ENCODE assay signal across 8 cellular contexts in the genomic region with DNA sequence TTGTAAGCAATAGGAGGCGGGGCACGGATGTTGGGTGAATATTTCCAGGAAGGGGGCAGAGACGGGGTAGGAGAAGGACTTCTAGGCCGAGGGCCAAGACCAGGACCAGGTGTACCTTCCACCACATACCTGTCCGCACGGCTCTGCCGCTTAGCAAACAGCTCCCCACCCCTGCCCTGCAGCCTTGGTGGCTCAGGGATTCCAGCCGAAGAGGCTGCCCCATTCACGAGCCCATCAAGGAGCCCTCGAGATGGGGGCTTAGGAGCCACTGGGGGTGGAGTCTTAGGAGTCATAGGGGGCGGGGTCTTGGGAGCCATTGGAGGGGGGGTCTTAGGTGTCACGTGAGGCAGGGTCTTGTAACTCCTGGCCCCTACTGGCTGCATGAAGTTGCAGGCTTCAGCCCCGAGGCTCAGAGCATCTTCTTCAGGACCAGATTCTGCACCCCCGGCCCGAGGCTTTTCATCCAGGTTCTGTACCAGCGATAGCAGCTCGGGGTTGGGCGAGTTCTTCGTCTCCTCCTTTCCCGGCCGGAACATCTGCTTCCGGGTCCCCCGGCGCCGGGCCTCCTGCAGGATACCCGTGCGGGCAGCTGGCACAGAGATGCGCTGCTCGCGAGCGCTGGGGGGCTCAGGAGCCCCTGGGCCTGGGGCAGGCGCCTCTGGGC. TPM values are rescaled to one million over a fixed set of nuclear protein-coding genes. Genes with fewer than 3 reads are reported as not detected.
DNase-seq lines count a peak whose midpoint lies in the region; ATAC-seq and TF ChIP-seq lines count a peak whose summit lies in the region.

No MANE protein-coding gene starts in this region.

- no peaks in the 10 kb centered on the region for H3K27me3 ChIP-seq in AG04450 (ENCODE audit: control insufficient read depth, insufficient read depth, low read length)
- no peaks in the 10 kb centered on the region for H3K27me3 ChIP-seq in foreskin keratinocyte

- DNase-seq in AG04450 (ENCODE audit: low read depth, low spot score) (no peak), HT-29 (ENCODE audit: low spot score) (peak; percentile 25), foreskin keratinocyte (no peak), neural crest cell (ENCODE audit: low read depth, low spot score) (peak; percentile 29), UCSD-AML1 (lab: John Stamatoyannopoulos, UW; ENCODE audit: unreplicated experiment) (no peak), NAMALWA (ENCODE audit: low spot score) (no peak)
- no peak for DNase-seq in activated T-helper 1 cell treated with anti-CD3 and anti-CD28 coated beads, Interleukin-12 subunit alpha, Interleukin-12 subunit beta, Interleukin-2, Interleukin-4 antibody, amounts not matched to agents 30 ng/mL and 10 ng/mL and 1 ng/mL, durations not matched to agents 14 hours and 24 hours and 36 hours (ENCODE audit: low spot score)

- peaks cover 12% of the 10 kb centered on the region for H3K27me3 Mint-ChIP-seq in activated T-helper 1 cell treated with anti-CD3 and anti-CD28 coated beads, Interleukin-12 subunit alpha, Interleukin-12 subunit beta, Interleukin-2, Interleukin-4 antibody, amounts not matched to agents 30 ng/mL and 10 ng/mL and 1 ng/mL, durations not matched to agents 14 hours and 24 hours and 36 hours (ENCODE audit: insufficient read depth)
- no peaks in the 10 kb centered on the region for H3K27me3 Mint-ChIP-seq in neural crest cell (ENCODE audit: low read depth)

- peaks cover 23% of the 10 kb centered on the region for H3K4me1 Mint-ChIP-seq in activated T-helper 1 cell treated with anti-CD3 and anti-CD28 coated beads, Interleukin-12 subunit alpha, Interleukin-12 subunit beta, Interleukin-2, Interleukin-4 antibody, amounts not matched to agents 30 ng/mL and 10 ng/mL and 1 ng/mL, durations not matched to agents 14 hours and 24 hours and 36 hours (ENCODE audit: low read depth)
- peaks cover 29% of the 10 kb centered on the region for H3K4me1 Mint-ChIP-seq in neural crest cell

- H3K9me3 ChIP-seq in AG04450 (ENCODE audit: control insufficient read depth, insufficient read depth, low read length), result peaks cover 3% of the 10 kb centered on the region; the same call in 1 of the 2 replicates

- no peak overlapping the region for H3K27ac Mint-ChIP-seq in activated T-helper 1 cell treated with anti-CD3 and anti-CD28 coated beads, Interleukin-12 subunit alpha, Interleukin-12 subunit beta, Interleukin-2, Interleukin-4 antibody, amounts not matched to agents 30 ng/mL and 10 ng/mL and 1 ng/mL, durations not matched to agents 14 hours and 24 hours and 36 hours
- no peak overlapping the region for H3K27ac Mint-ChIP-seq in neural crest cell (ENCODE audit: unreplicated experiment)

- no peaks in the 10 kb centered on the region for H3K9me3 Mint-ChIP-seq in activated T-helper 1 cell treated with anti-CD3 and anti-CD28 coated beads, Interleukin-12 subunit alpha, Interleukin-12 subunit beta, Interleukin-2, Interleukin-4 antibody, amounts not matched to agents 30 ng/mL and 10 ng/mL and 1 ng/mL, durations not matched to agents 14 hours and 24 hours and 36 hours
- H3K9me3 Mint-ChIP-seq in neural crest cell, result no peaks in the 10 kb centered on the region

- H3K27ac ChIP-seq in AG04450 (ENCODE audit: low read depth, low read length) (no peak overlapping the region), foreskin keratinocyte (no peak overlapping the region)

- peaks cover 9% of the 10 kb centered on the region for H3K4me1 ChIP-seq in foreskin keratinocyte

- CTCF ChIA-PET in AG04450 (lab: Charles Lee), result interaction anchor here (10.0 kb wide), 1 partner anchor 118 kb away, joined by 284 read pairs; no protein-coding TSS in a partner anchor

- H3K4me3 Mint-ChIP-seq in activated T-helper 1 cell treated with anti-CD3 and anti-CD28 coated beads, Interleukin-12 subunit alpha, Interleukin-12 subunit beta, Interleukin-2, Interleukin-4 antibody, amounts not matched to agents 30 ng/mL and 10 ng/mL and 1 ng/mL, durations not matched to agents 14 hours and 24 hours and 36 hours, result peak overlapping the region; percentile 41
- H3K4me3 Mint-ChIP-seq in neural crest cell, result peak overlapping the region; percentile 84

- intact Hi-C loops in activated T-helper 1 cell treated with anti-CD3 and anti-CD28 coated beads, Interleukin-12 subunit alpha, Interleukin-12 subunit beta, Interleukin-2, Interleukin-4 antibody, amounts not matched to agents 30 ng/mL and 10 ng/mL and 1 ng/mL, durations not matched to agents 14 hours and 24 hours and 36 hours (cut with micrococcal nuclease), result no loop called here

- peak overlapping the region; percentile 27 for H3K4me3 ChIP-seq in AG04450 (ENCODE audit: low read depth, low read length)

- POLR2A ChIA-PET in AG04450 (lab: Yijun Ruan, JAX), result interaction anchor here (1.2 to 1.3 kb wide), 2 partner anchors 22 to 83 kb away, joined by 3 read pairs; no protein-coding TSS in a partner anchor

- ATAC-seq in foreskin keratinocyte (peak; percentile 48), HG03175 (IDR thresholded peaks at IDR 0.05; ENCODE audit: unreplicated experiment) (no peak)

- no peaks in the 10 kb centered on the region for H3K36me3 Mint-ChIP-seq in activated T-helper 1 cell treated with anti-CD3 and anti-CD28 coated beads, Interleukin-12 subunit alpha, Interleukin-12 subunit beta, Interleukin-2, Interleukin-4 antibody, amounts not matched to agents 30 ng/mL and 10 ng/mL and 1 ng/mL, durations not matched to agents 14 hours and 24 hours and 36 hours (ENCODE audit: low read depth)
- no peaks in the 10 kb centered on the region for H3K36me3 Mint-ChIP-seq in neural crest cell (ENCODE audit: low read depth)

- TF ChIP-seq CTCF in AG04450 (IDR thresholded peaks at IDR 0.05; ENCODE audit: low read depth, low read length), result no peak
- TF ChIP-seq CTCF in foreskin keratinocyte (conservative IDR thresholded peaks at IDR 0.05), result no peak
- no peak for TF ChIP-seq CTCF in neural crest cell (conservative IDR thresholded peaks at IDR 0.05)

RNA-seq across cellular contexts. Expression of gene MYOZ1, which starts 6.1 kb away (rescaled TPM):
- polyA plus RNA-seq in AG04450 (2011; rRNA removed) (not detected in 2 replicates), foreskin keratinocyte (0.02 TPM in 1 of 2 replicates, not detected in the other)
- not detected in 2 replicates for polyA minus RNA-seq in AG04450 (2011; rRNA and poly(A)+ RNA removed)
- not detected in 2 replicates for total RNA-seq in HT-29 (2014; rRNA removed; shearing (Covaris generic))
- total RNA-seq in activated T-helper 1 cell treated with anti-CD3 and anti-CD28 coated beads, Interleukin-12 subunit alpha, Interleukin-12 subunit beta, Interleukin-2, Interleukin-4 antibody, amounts not matched to agents 30 ng/mL and 10 ng/mL and 1 ng/mL, durations not matched to agents 14 hours and 24 hours and 36 hours, result not detected in 2 replicates
- total RNA-seq in foreskin keratinocyte (not detected in 2 replicates), neural crest cell (0.16 and 0.18 TPM in 2 replicates)

RNA-seq across cellular contexts. Expression of gene SYNPO2L, which starts 8.5 kb away (rescaled TPM):
- polyA plus RNA-seq in AG04450 (2011; rRNA removed) (0.02 and 0.05 TPM in 2 replicates), foreskin keratinocyte (not detected in 2 replicates)
- 0.05 and 0.13 TPM in 2 replicates for polyA minus RNA-seq in AG04450 (2011; rRNA and poly(A)+ RNA removed)
- not detected in 2 replicates for total RNA-seq in HT-29 (2014; rRNA removed; shearing (Covaris generic))
- 0.03 TPM in 1 of 2 replicates, not detected in the other for total RNA-seq in activated T-helper 1 cell treated with anti-CD3 and anti-CD28 coated beads, Interleukin-12 subunit alpha, Interleukin-12 subunit beta, Interleukin-2, Interleukin-4 antibody, amounts not matched to agents 30 ng/mL and 10 ng/mL and 1 ng/mL, durations not matched to agents 14 hours and 24 hours and 36 hours
- total RNA-seq in foreskin keratinocyte (not detected in 2 replicates), neural crest cell (0.12 and 0.20 TPM in 2 replicates)

RNA-seq across cellular contexts. Expression of gene AGAP5, which starts 50.6 kb away (rescaled TPM):
- 2.9 and 3.3 TPM in 2 replicates for polyA plus RNA-seq in AG04450 (2011; rRNA removed)
- polyA minus RNA-seq in AG04450 (2011; rRNA and poly(A)+ RNA removed), result 3.3 and 4.0 TPM in 2 replicates
- 1.1 and 2.8 TPM in 2 replicates for total RNA-seq in HT-29 (2014; rRNA removed; shearing (Covaris generic))
- 10.2 and 11.0 TPM in 2 replicates for total RNA-seq in activated T-helper 1 cell treated with anti-CD3 and anti-CD28 coated beads, Interleukin-12 subunit alpha, Interleukin-12 subunit beta, Interleukin-2, Interleukin-4 antibody, amounts not matched to agents 30 ng/mL and 10 ng/mL and 1 ng/mL, durations not matched to agents 14 hours and 24 hours and 36 hours
- 2.6 and 3.4 TPM in 2 replicates for total RNA-seq in foreskin keratinocyte
- polyA plus RNA-seq in foreskin keratinocyte, result 0.97 and 1.2 TPM in 2 replicates
- total RNA-seq in neural crest cell, result 8.8 TPM in 2 replicates

RNA-seq across cellular contexts. Expression of gene USP54, which starts 56.2 kb away (rescaled TPM):
- polyA plus RNA-seq in AG04450 (2011; rRNA removed), result 8.6 and 11.2 TPM in 2 replicates
- 13.6 and 16.1 TPM in 2 replicates for polyA minus RNA-seq in AG04450 (2011; rRNA and poly(A)+ RNA removed)
- 43.7 and 44.6 TPM in 2 replicates for total RNA-seq in HT-29 (2014; rRNA removed; shearing (Covaris generic))
- 8.6 and 9.7 TPM in 2 replicates for total RNA-seq in activated T-helper 1 cell treated with anti-CD3 and anti-CD28 coated beads, Interleukin-12 subunit alpha, Interleukin-12 subunit beta, Interleukin-2, Interleukin-4 antibody, amounts not matched to agents 30 ng/mL and 10 ng/mL and 1 ng/mL, durations not matched to agents 14 hours and 24 hours and 36 hours
- total RNA-seq in foreskin keratinocyte, result 10.7 and 11.5 TPM in 2 replicates
- 2.5 and 2.7 TPM in 2 replicates for polyA plus RNA-seq in foreskin keratinocyte
- total RNA-seq in neural crest cell, result 64.8 and 66.1 TPM in 2 replicates

Comparison
In these comparisons a context has a peak if more than half of its experiments do, and no peak if none do; other contexts are left out.
1. DNase-seq: peak in HT-29 (single experiment) and neural crest cell (single experiment); none in AG04450 (single experiment), activated T-helper 1 cell treated with anti-CD3 and anti-CD28 coated beads, Interleukin-12 subunit alpha, Interleukin-12 subunit beta, Interleukin-2, Interleukin-4 antibody, amounts not matched to agents 30 ng/mL and 10 ng/mL and 1 ng/mL, durations not matched to agents 14 hours and 24 hours and 36 hours (single experiment), foreskin keratinocyte (0 of 2), UCSD-AML1 (single experiment) and NAMALWA (single experiment).